ENCODE assay signal across 3 cellular contexts in genomic region chr1:16651560-16651959, GRCh38. TPM values are rescaled to one million over a fixed set of nuclear protein-coding genes. Genes with fewer than 3 reads are reported as not detected.
"Had no signal": no experiment of that assay in that cellular context is flagged by ENCODE, and none has a peak within 500 bp of the region (broad histone marks: within the 10 kb centered on the region; RNA-seq: fewer than 3 reads in every experiment).

No MANE protein-coding gene starts in this region.

RNA-seq across cellular contexts. Expression of gene RNU1-3, which starts 15.2 kb away (rescaled TPM):
- total RNA-seq: right atrium auricular region had no signal
- polyA plus RNA-seq: fibroblast of lung, lung had no signal
